9 cellular contexts compared by ENCODE assay signal in the genomic region with DNA sequence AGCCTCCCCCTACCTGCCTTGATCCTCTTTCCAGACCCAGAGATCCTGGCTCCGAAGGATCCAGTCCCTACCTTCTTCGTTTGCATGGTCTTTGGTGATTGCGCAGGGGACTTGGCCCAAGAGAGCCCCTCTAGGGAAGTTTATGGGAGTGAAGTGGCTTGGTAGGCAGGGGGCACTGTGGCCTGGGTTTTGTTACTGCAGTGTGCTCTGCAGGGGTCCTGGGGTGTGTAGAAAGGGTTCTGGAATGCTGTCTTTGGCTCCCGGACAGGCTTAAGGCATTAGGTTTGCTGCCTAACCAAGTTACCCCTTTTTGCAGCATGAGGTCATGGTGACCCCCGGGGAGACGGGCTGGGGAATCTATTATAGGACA. TPM values are rescaled to one million over a fixed set of nuclear protein-coding genes. Genes with fewer than 3 reads are reported as not detected.
DNase-seq lines count a peak whose midpoint lies in the region; ATAC-seq and TF ChIP-seq lines count a peak whose summit lies in the region.
"Had no signal": no experiment of that assay in that cellular context is flagged by ENCODE, and none has a peak within 500 bp of the region (broad histone marks: within the 10 kb centered on the region; RNA-seq: fewer than 3 reads in every experiment).

No MANE protein-coding gene starts in this region.

- H3K4me1 Mint-ChIP-seq in activated CD8-positive, alpha-beta memory T cell treated with anti-CD3 and anti-CD28 coated beads, Interleukin-2, amount 10 ng/mL, durations not matched to agents 7 days and 5 days = peaks cover 60% of the 10 kb centered on the region
- H3K4me1 Mint-ChIP-seq in activated T-helper 2 cell treated with anti-CD3 and anti-CD28 coated beads, Interferon-gamma antibody, Interleukin-2, Interleukin-4, amounts not matched to agents 10 μg/mL and 5 μg/mL and 100 μg/mL, durations not matched to agents 14 hours and 24 hours and 36 hours (ENCODE audit: low read depth) = peaks cover 52% of the 10 kb centered on the region
- peaks cover 61 to 68% of the 10 kb centered on the region in 2 donors for H3K4me1 Mint-ChIP-seq in immature natural killer cell

- CTCF ChIA-PET in activated CD8-positive, alpha-beta memory T cell treated with anti-CD3 and anti-CD28 coated beads, Interleukin-2, amount 10 ng/mL, durations not matched to agents 7 days and 5 days (lab: Charles Lee) = interaction anchor here (0.6 to 15.3 kb wide), 5 partner anchors 18 to 162 kb away, joined by 3 to 292 read pairs (median 3); no protein-coding TSS in a partner anchor

- intact Hi-C loops in activated T-helper 2 cell treated with anti-CD3 and anti-CD28 coated beads, Interferon-gamma antibody, Interleukin-2, Interleukin-4, amounts not matched to agents 10 μg/mL and 5 μg/mL and 100 μg/mL, durations not matched to agents 14 hours and 24 hours and 36 hours (cut with micrococcal nuclease) = loop anchor here (5.0 to 10.0 kb wide), 3 partner anchors 147 to 626 kb away; a partner anchor contains a TSS
- intact Hi-C loops in sciatic nerve (cut with DNase I) = loop anchor here (10.0 kb wide), 1 partner anchor 226 kb away; a partner anchor contains a TSS

- H3K27me3 ChIP-seq in thoracic aorta (replicated peaks; ENCODE audit: insufficient read depth) = no peaks in the 10 kb centered on the region

- peak overlapping the region; percentile 78 to 100 for H3K27ac ChIP-seq in thoracic aorta

- H3K36me3 Mint-ChIP-seq in activated CD8-positive, alpha-beta memory T cell treated with anti-CD3 and anti-CD28 coated beads, Interleukin-2, amount 10 ng/mL, durations not matched to agents 7 days and 5 days = peaks cover 31% of the 10 kb centered on the region
- H3K36me3 Mint-ChIP-seq in activated T-helper 2 cell treated with anti-CD3 and anti-CD28 coated beads, Interferon-gamma antibody, Interleukin-2, Interleukin-4, amounts not matched to agents 10 μg/mL and 5 μg/mL and 100 μg/mL, durations not matched to agents 14 hours and 24 hours and 36 hours (ENCODE audit: low read depth) = peaks cover 36% of the 10 kb centered on the region
- H3K36me3 Mint-ChIP-seq in immature natural killer cell = peaks cover 7 to 25% (median 8%) of the 10 kb centered on the region in 3 donors

- H3K36me3 ChIP-seq in thoracic aorta = peaks cover 36% of the 10 kb centered on the region

- ATAC-seq in activated CD8-positive, alpha-beta memory T cell treated with anti-CD3 and anti-CD28 coated beads, Interleukin-2, amount 10 ng/mL, durations not matched to agents 7 days and 5 days = no peak
- ATAC-seq in thoracic aorta (ENCODE audit: insufficient number of reproducible peaks, low FRiP score, low read depth) (no peak), sciatic nerve (no peak), HG03175 (IDR thresholded peaks at IDR 0.05; ENCODE audit: unreplicated experiment) (no peak)

- H3K4me3 Mint-ChIP-seq in activated CD8-positive, alpha-beta memory T cell treated with anti-CD3 and anti-CD28 coated beads, Interleukin-2, amount 10 ng/mL, durations not matched to agents 7 days and 5 days = peak overlapping the region; percentile 56
- H3K4me3 Mint-ChIP-seq in activated T-helper 2 cell treated with anti-CD3 and anti-CD28 coated beads, Interferon-gamma antibody, Interleukin-2, Interleukin-4, amounts not matched to agents 10 μg/mL and 5 μg/mL and 100 μg/mL, durations not matched to agents 14 hours and 24 hours and 36 hours (ENCODE audit: low read depth) = peak overlapping the region; percentile 56
- peak overlapping the region; percentile 57 to 78 (median 76) for H3K4me3 Mint-ChIP-seq in immature natural killer cell

- no peaks in the 10 kb centered on the region for H3K27me3 Mint-ChIP-seq in activated CD8-positive, alpha-beta memory T cell treated with anti-CD3 and anti-CD28 coated beads, Interleukin-2, amount 10 ng/mL, durations not matched to agents 7 days and 5 days
- H3K27me3 Mint-ChIP-seq in activated T-helper 2 cell treated with anti-CD3 and anti-CD28 coated beads, Interferon-gamma antibody, Interleukin-2, Interleukin-4, amounts not matched to agents 10 μg/mL and 5 μg/mL and 100 μg/mL, durations not matched to agents 14 hours and 24 hours and 36 hours (ENCODE audit: low read depth) = peaks cover 1% of the 10 kb centered on the region
- H3K27me3 Mint-ChIP-seq in immature natural killer cell (ENCODE audit: low read depth in 3 of 3) = peaks cover 2 to 9% (median 2%) of the 10 kb centered on the region in 3 donors

- TF ChIP-seq CTCF in thoracic aorta (IDR thresholded peaks at IDR 0.05) = no peak

- peak overlapping the region; percentile 79 for H3K27ac Mint-ChIP-seq in activated CD8-positive, alpha-beta memory T cell treated with anti-CD3 and anti-CD28 coated beads, Interleukin-2, amount 10 ng/mL, durations not matched to agents 7 days and 5 days
- H3K27ac Mint-ChIP-seq in activated T-helper 2 cell treated with anti-CD3 and anti-CD28 coated beads, Interferon-gamma antibody, Interleukin-2, Interleukin-4, amounts not matched to agents 10 μg/mL and 5 μg/mL and 100 μg/mL, durations not matched to agents 14 hours and 24 hours and 36 hours = no peak overlapping the region
- peak overlapping the region; percentile 55 to 81 (median 76) for H3K27ac Mint-ChIP-seq in immature natural killer cell

- no peaks in the 10 kb centered on the region for H3K9me3 Mint-ChIP-seq in activated CD8-positive, alpha-beta memory T cell treated with anti-CD3 and anti-CD28 coated beads, Interleukin-2, amount 10 ng/mL, durations not matched to agents 7 days and 5 days (ENCODE audit: low read depth)
- H3K9me3 Mint-ChIP-seq in activated T-helper 2 cell treated with anti-CD3 and anti-CD28 coated beads, Interferon-gamma antibody, Interleukin-2, Interleukin-4, amounts not matched to agents 10 μg/mL and 5 μg/mL and 100 μg/mL, durations not matched to agents 14 hours and 24 hours and 36 hours = no peaks in the 10 kb centered on the region
- peaks cover 0 to 1% (median 0%) of the 10 kb centered on the region in 6 donors for H3K9me3 Mint-ChIP-seq in immature natural killer cell

- peak overlapping the region; percentile 93 for H3K4me3 ChIP-seq in thoracic aorta

- no peak for DNase-seq in activated CD8-positive, alpha-beta memory T cell treated with anti-CD3 and anti-CD28 coated beads, Interleukin-2, amount 10 ng/mL, durations not matched to agents 7 days and 5 days
- no peak for DNase-seq in activated CD8-positive, alpha-beta memory T cell treated with anti-CD3 and anti-CD28 coated beads, Interleukin-2, amount 50 U/mL, for 48 hours
- DNase-seq in activated T-helper 2 cell treated with anti-CD3 and anti-CD28 coated beads, Interferon-gamma antibody, Interleukin-2, Interleukin-4, amounts not matched to agents 10 μg/mL and 5 μg/mL and 100 μg/mL, durations not matched to agents 14 hours and 24 hours and 36 hours (ENCODE audit: low spot score) = no peak
- no peak for DNase-seq in immature natural killer cell
- DNase-seq in thoracic aorta (ENCODE audit: low spot score) = no peak
- no peak for DNase-seq in sciatic nerve (ENCODE audit: low spot score)
- no peak for DNase-seq in stimulated activated CD4-positive, alpha-beta T cell treated with anti-CD3 and anti-CD28 coated beads, Interleukin-2, amount 100 ng/mL, for 48 hours

- peaks cover 24 to 30% of the 10 kb centered on the region in 2 donors for H3K4me1 ChIP-seq in thoracic aorta (ENCODE audit: control insufficient read depth in 1 of 2, low read depth in 2 of 2)

- H3K9me3 ChIP-seq in thoracic aorta = no peaks in the 10 kb centered on the region

RNA-seq across cellular contexts. Expression of a gene that starts 3.8 kb away (rescaled TPM):
- 10 to 100 TPM; 46.3 to 67.3 TPM for total RNA-seq in activated CD8-positive, alpha-beta memory T cell treated with anti-CD3 and anti-CD28 coated beads, Interleukin-2, amount 10 ng/mL, durations not matched to agents 7 days and 5 days
- 44.0 and 47.0 TPM in 2 replicates for total RNA-seq in activated T-helper 2 cell treated with anti-CD3 and anti-CD28 coated beads, Interferon-gamma antibody, Interleukin-2, Interleukin-4, amounts not matched to agents 10 μg/mL and 5 μg/mL and 100 μg/mL, durations not matched to agents 14 hours and 24 hours and 36 hours
- 10 to 100 TPM in 2 of 3 donors, 1 to 10 TPM in 1; 8.5 to 27.4 (median 16.5) TPM for polyA plus RNA-seq in immature natural killer cell
- total RNA-seq in thoracic aorta (100 to 1,000 TPM; 190 to 291 TPM), sciatic nerve (78.3 TPM)

RNA-seq across cellular contexts. Expression of a gene that starts 8.2 kb away (rescaled TPM):
- total RNA-seq in activated CD8-positive, alpha-beta memory T cell treated with anti-CD3 and anti-CD28 coated beads, Interleukin-2, amount 10 ng/mL, durations not matched to agents 7 days and 5 days = not detected
- total RNA-seq in activated T-helper 2 cell treated with anti-CD3 and anti-CD28 coated beads, Interferon-gamma antibody, Interleukin-2, Interleukin-4, amounts not matched to agents 10 μg/mL and 5 μg/mL and 100 μg/mL, durations not matched to agents 14 hours and 24 hours and 36 hours = not detected in 2 replicates
- polyA plus RNA-seq in immature natural killer cell = under 1 TPM in 1 of 3 donors, not detected in 2; 0.24 TPM
- total RNA-seq in thoracic aorta (not detected), sciatic nerve (not detected)
- total RNA-seq: M059J had no signal

RNA-seq across cellular contexts. Expression of a gene that starts 56.7 kb away (rescaled TPM):
- 100 to 1,000 TPM; 104 to 123 TPM for total RNA-seq in activated CD8-positive, alpha-beta memory T cell treated with anti-CD3 and anti-CD28 coated beads, Interleukin-2, amount 10 ng/mL, durations not matched to agents 7 days and 5 days
- total RNA-seq in activated T-helper 2 cell treated with anti-CD3 and anti-CD28 coated beads, Interferon-gamma antibody, Interleukin-2, Interleukin-4, amounts not matched to agents 10 μg/mL and 5 μg/mL and 100 μg/mL, durations not matched to agents 14 hours and 24 hours and 36 hours = 112 and 113 TPM in 2 replicates
- polyA plus RNA-seq in immature natural killer cell = 100 to 1,000 TPM; 119 to 207 (median 139) TPM
- 10 to 100 TPM; 82.4 to 91.4 TPM for total RNA-seq in thoracic aorta
- total RNA-seq in sciatic nerve = 59.9 TPM
